ENCODE assay signal across 8 cellular contexts in the genomic region with DNA sequence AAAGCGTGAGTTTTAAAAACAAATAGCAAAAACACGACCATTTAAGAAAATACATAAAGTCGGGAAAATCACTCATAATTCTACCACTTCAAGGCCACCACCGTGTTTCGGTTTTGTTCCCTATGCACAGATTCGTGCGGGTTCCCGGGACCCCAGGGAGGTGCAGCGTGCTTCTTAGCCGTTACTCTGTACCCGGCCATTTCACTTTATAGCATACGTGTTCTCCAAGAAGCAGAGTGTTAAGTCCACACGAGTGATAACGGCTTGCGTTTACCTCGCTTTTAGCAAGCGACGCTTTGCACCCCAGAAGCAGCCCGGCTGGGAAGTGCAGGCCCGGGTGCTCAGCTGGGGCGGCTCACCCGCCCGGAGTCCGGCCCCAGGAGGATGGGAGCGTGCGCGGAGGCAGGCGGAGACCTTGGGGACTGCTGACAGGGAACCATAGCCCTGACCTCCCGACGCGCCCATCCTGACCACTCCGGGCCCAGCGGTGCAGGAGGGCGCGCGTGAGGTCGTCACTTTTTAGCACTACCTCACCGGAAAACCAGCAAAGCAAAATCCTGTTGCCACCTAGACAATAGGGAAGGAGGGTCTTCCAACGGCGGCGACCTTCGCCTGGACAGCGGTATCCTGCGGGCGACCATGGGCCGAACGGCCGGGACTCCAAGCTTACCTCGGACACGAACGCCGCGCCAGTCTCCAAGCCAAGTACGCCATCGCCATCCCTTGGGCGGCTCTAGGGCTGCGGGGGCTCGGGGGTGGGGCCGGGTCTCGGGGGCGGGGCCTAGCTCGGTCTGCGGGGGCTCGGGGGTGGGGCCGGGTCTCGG. TPM values are rescaled to one million over a fixed set of nuclear protein-coding genes. Genes with fewer than 3 reads are reported as not detected.
DNase-seq lines count a peak whose midpoint lies in the region; ATAC-seq and TF ChIP-seq lines count a peak whose summit lies in the region.

ECI2 (minus strand) TSS at position 735 of the 824 bp plus-strand sequence; CDS start at position 720, 15 bp downstream.

- no peaks in the 10 kb centered on the region for H3K27me3 ChIP-seq in BLaER1
- no peaks in the 10 kb centered on the region for H3K27me3 ChIP-seq in NT2/D1 (ENCODE audit: insufficient read depth, insufficient read length)
- no peaks in the 10 kb centered on the region for H3K27me3 ChIP-seq in stomach smooth muscle (ENCODE audit: control insufficient read depth in 1 of 2, insufficient read depth in 2 of 2, low read length in 2 of 2)

- peaks cover 11% of the 10 kb centered on the region; the same call in 1 of the 2 replicates for H4K20me1 ChIP-seq in BLaER1

- TF ChIP-seq CTCF in fibroblast of pulmonary artery (IDR thresholded peaks at IDR 0.05; ENCODE audit: low read length, missing control alignments) = no peak
- TF ChIP-seq CTCF in natural killer cell (IDR thresholded peaks at IDR 0.05) = no peak

- intact Hi-C loops in natural killer cell (cut with micrococcal nuclease) = loop anchor here (1.0 to 10.0 kb wide), 3 partner anchors 76 to 640 kb away; partner anchors contain the start of gene CDYL

- H3K9me3 Mint-ChIP-seq in activated T-cell treated with anti-CD3 and anti-CD28 coated beads, Interleukin-2, amount 50 U/mL, for 72 hours = peaks cover 1 to 4% of the 10 kb centered on the region in 2 donors
- H3K9me3 Mint-ChIP-seq in natural killer cell = no peaks in the 10 kb centered on the region

- ATAC-seq in HG03378 (IDR thresholded peaks at IDR 0.05; ENCODE audit: unreplicated experiment) (peak; percentile 43), natural killer cell (peak; percentile 25 to 38 (median 36))
- ATAC-seq in activated T-cell treated with anti-CD3 and anti-CD28 coated beads, Interleukin-2, amount 50 U/mL, for 72 hours (replicated peaks in 1 of 2) = peak; percentile 67 to 71

- no peaks in the 10 kb centered on the region for H3K27me3 Mint-ChIP-seq in activated T-cell treated with anti-CD3 and anti-CD28 coated beads, Interleukin-2, amount 50 U/mL, for 72 hours (ENCODE audit: low read depth)
- H3K27me3 Mint-ChIP-seq in natural killer cell (ENCODE audit: low read depth in 2 of 2) = peaks cover 5 to 19% of the 10 kb centered on the region in 2 donors

- H3K4me1 Mint-ChIP-seq in activated T-cell treated with anti-CD3 and anti-CD28 coated beads, Interleukin-2, amount 50 U/mL, for 72 hours (ENCODE audit: low read depth) = peaks cover 57% of the 10 kb centered on the region
- H3K4me1 Mint-ChIP-seq in natural killer cell = peaks cover 19 to 26% of the 10 kb centered on the region in 2 donors

- H3K4me3 ChIP-seq in BLaER1 = peak within 1 kb of the TSS; percentile 97
- H3K4me3 ChIP-seq in NT2/D1 (ENCODE audit: insufficient read length, low read depth) = peak within 1 kb of the TSS; percentile 80
- peak within 1 kb of the TSS; percentile 84 for H3K4me3 ChIP-seq in fibroblast of pulmonary artery (replicated peaks; ENCODE audit: low read depth, low read length)
- H3K4me3 ChIP-seq in stomach smooth muscle (ENCODE audit: low read length in 2 of 2) = peak within 1 kb of the TSS; percentile 80 to 93

- H3K36me3 ChIP-seq in BLaER1 = peaks cover 28% of the 10 kb centered on the region
- H3K36me3 ChIP-seq in NT2/D1 (ENCODE audit: insufficient read depth, insufficient read length, low read length) = peaks cover 30% of the 10 kb centered on the region
- peaks cover 7 to 16% of the 10 kb centered on the region in 2 donors for H3K36me3 ChIP-seq in stomach smooth muscle (ENCODE audit: control insufficient read depth in 2 of 2, insufficient read depth in 2 of 2, low read length in 2 of 2)

- peak; percentile 50 for TF ChIP-seq POLR2A in GM19193 (IDR thresholded peaks at IDR 0.05; ENCODE audit: extremely low read depth, insufficient read depth, insufficient read length)

- H3K9me3 ChIP-seq in BLaER1 (peaks cover 12% of the 10 kb centered on the region), NT2/D1 (ENCODE audit: insufficient read depth, low read length) (peaks cover 25% of the 10 kb centered on the region), stomach smooth muscle (ENCODE audit: control insufficient read depth in 2 of 2, low read length in 2 of 2) (no peaks in the 10 kb centered on the region)

- H3K4me1 ChIP-seq in BLaER1 (peaks cover 30% of the 10 kb centered on the region), NT2/D1 (ENCODE audit: insufficient read depth, insufficient read length) (no peaks in the 10 kb centered on the region), stomach smooth muscle (ENCODE audit: control insufficient read depth, insufficient read depth, low read length) (peaks cover 10% of the 10 kb centered on the region)

- H3K4me2 ChIP-seq in BLaER1 = peak within 1 kb of the TSS; percentile 90

- H3K9ac ChIP-seq in BLaER1 (peak within 1 kb of the TSS; percentile 88), NT2/D1 (ENCODE audit: insufficient read length, low read depth) (peak within 1 kb of the TSS; percentile 83), stomach smooth muscle (ENCODE audit: low read length in 2 of 2) (peak within 1 kb of the TSS; percentile 76 to 94)

- peak within 1 kb of the TSS; percentile 73 for H3K27ac Mint-ChIP-seq in activated T-cell treated with anti-CD3 and anti-CD28 coated beads, Interleukin-2, amount 50 U/mL, for 72 hours
- peak within 1 kb of the TSS; percentile 79 to 94 for H3K27ac Mint-ChIP-seq in natural killer cell

- DNase-seq in NT2/D1 (ENCODE audit: low read depth, low spot score) = peak; percentile 20
- DNase-seq in activated T-cell treated with anti-CD3 and anti-CD28 coated beads, Interleukin-2, amount 50 U/mL, for 72 hours = peak; percentile 62
- DNase-seq in fibroblast of pulmonary artery (ENCODE audit: low read depth) = no peak
- peak; percentile 59 for DNase-seq in natural killer cell

- H3K4me3 Mint-ChIP-seq in activated T-cell treated with anti-CD3 and anti-CD28 coated beads, Interleukin-2, amount 50 U/mL, for 72 hours = peak within 1 kb of the TSS; percentile 88 to 93
- peak within 1 kb of the TSS; percentile 94 for H3K4me3 Mint-ChIP-seq in natural killer cell

- H3K36me3 Mint-ChIP-seq in activated T-cell treated with anti-CD3 and anti-CD28 coated beads, Interleukin-2, amount 50 U/mL, for 72 hours (ENCODE audit: insufficient read depth in 2 of 2) = peaks cover 14 to 24% of the 10 kb centered on the region in 2 donors
- H3K36me3 Mint-ChIP-seq in natural killer cell = peaks cover 6% of the 10 kb centered on the region

- H3K27ac ChIP-seq in BLaER1 (peak within 1 kb of the TSS; percentile 81), stomach smooth muscle (ENCODE audit: low read length) (peak within 1 kb of the TSS; percentile 72)

RNA-seq across cellular contexts. Expression of gene ECI2, which starts in this region (rescaled TPM):
- 10 to 100 TPM; 41.6 to 43.2 TPM for total RNA-seq in activated T-cell treated with anti-CD3 and anti-CD28 coated beads, Interleukin-2, amount 50 U/mL, for 72 hours
- total RNA-seq in natural killer cell = 10 to 100 TPM; 17.2 to 21.6 (median 19.6) TPM
